In the genomic region with DNA sequence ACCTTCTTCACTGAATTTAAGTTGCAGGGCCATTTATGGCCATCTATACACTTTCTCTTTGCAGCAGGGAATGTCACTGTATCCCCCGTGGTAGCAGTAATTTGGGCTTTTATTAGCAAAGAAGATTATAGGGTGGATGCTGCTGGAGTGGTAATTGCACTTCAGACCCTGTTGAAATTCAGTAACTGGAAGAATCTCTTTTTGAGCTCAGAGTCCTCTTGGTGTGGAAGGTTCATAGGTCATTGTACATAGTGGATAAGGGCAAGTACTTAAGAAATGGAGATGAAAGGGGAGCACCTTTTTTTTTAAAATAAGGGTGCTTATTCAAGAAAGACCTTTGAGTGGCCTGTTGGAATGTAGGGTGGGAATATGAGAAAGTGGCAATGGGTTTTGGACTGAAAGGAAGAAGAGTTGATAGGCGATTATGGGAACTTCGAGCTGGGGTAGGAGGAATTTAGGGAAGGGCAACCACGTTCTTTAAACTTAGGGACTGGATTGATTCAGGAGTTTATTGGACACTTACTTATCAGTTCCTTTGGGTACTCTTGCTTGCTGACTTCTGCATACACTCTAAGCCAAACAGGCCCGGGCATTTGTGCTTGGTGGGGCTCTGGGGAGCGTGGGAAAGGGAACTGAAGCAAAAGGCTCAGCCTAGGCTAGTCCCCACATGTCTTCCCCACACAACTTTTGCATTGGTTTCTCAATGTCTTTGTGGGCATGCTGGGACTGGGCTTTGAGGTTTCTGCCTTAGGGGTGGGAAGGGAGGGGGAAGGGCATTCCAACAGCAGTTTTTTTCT, we compare ENCODE assay signal across 8 cellular contexts.
DNase-seq lines count a peak whose midpoint lies in the region; ATAC-seq and TF ChIP-seq lines count a peak whose summit lies in the region.

No MANE protein-coding gene starts in this region.

- H3K4me3 ChIP-seq in foreskin fibroblast (ENCODE audit: low read depth in 1 of 2, low read length in 2 of 2) = no peak overlapping the region

- peak; percentile 80 for DNase-seq in HuH-7 (ENCODE audit: low spot score)
- DNase-seq in epithelial cell of prostate (ENCODE audit: low read depth, low spot score) = peak; percentile 90
- DNase-seq in pons (ENCODE audit: low spot score) = peak; percentile 70
- no peak for DNase-seq in foreskin fibroblast
- DNase-seq in HUDEP-2 (lab: John Stamatoyannopoulos, UW; ENCODE audit: unreplicated experiment in 76 of 76) = no peak

- peak overlapping the region; percentile 92 for H3K27ac ChIP-seq in epithelial cell of prostate

- no peak for TF ChIP-seq CTCF in foreskin fibroblast (IDR thresholded peaks at IDR 0.05; ENCODE audit: low read depth, low read length)

- ATAC-seq in GM18867 (IDR thresholded peaks at IDR 0.05; ENCODE audit: unreplicated experiment) (peak; percentile 45), GM19397 (IDR thresholded peaks at IDR 0.05; ENCODE audit: unreplicated experiment) (no peak), HG02642 (IDR thresholded peaks at IDR 0.05; ENCODE audit: poor library complexity, unreplicated experiment) (no peak)

Comparison
In these comparisons a context has a peak if more than half of its experiments do, and no peak if none do; other contexts are left out.
1. DNase-seq: peak in HuH-7 (single experiment), epithelial cell of prostate (single experiment) and pons (single experiment); none in foreskin fibroblast (0 of 2) and HUDEP-2 (0 of 76).